ENCODE assay signal across 8 cellular contexts in the genomic region with DNA sequence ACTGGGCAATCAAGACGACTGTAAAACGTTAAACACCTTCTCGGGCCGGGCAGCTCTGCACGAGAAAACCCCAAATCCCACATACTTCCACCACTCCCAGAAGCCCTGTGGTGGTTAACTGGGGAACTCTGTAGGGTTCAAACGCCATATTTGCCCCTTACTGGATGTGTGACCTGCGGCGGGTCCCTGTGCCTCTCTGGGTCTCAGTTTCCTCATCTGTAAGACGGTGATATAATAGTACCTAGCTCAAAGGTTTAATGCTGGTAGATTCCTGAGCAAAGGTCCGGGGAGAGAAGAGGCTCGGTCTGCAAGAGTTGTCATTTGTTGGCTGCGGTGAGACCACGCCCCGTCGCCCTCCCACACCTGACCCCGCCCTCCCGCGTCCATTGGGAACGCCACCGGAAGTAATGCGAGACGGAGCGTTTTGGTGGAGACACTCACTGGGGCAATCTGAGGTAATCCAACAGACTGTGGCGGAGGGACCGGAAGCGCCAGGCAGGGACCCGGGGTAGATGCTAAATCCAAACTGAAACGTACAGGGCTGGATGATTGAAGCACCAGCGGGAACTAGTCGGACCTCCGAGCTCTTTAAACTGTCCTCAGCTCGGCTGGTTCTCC. TPM values are rescaled to one million over a fixed set of nuclear protein-coding genes. Genes with fewer than 3 reads are reported as not detected.
DNase-seq lines count a peak whose midpoint lies in the region; ATAC-seq and TF ChIP-seq lines count a peak whose summit lies in the region.

No MANE protein-coding gene starts in this region.

- H3K9me3 Mint-ChIP-seq in endodermal cell = no peaks in the 10 kb centered on the region

- no peak overlapping the region for H2AK5ac ChIP-seq in mesendoderm (ENCODE audit: low read length)

- 0 to 1% methylated on average over 22 to 32 of the region's 32 CpGs for WGBS in endodermal cell (ENCODE audit: insufficient coverage in 1 of 2, insufficient read length in 1 of 2), 2 experiments
- no CpG with 5 or more reads among the region's 32 CpGs for WGBS in mesendoderm (ENCODE audit: extremely low coverage, insufficient coverage, low lambda C conversion rate)

- H4K5ac ChIP-seq in mesendoderm (ENCODE audit: low read length) = no peak overlapping the region

- peaks cover 5% of the 10 kb centered on the region for H3K79me2 ChIP-seq in mesendoderm (ENCODE audit: control insufficient read depth, insufficient read depth, low read length)

- H3K9ac ChIP-seq in HUES48 (ENCODE audit: low read depth, low read length) (peak overlapping the region; percentile 90), NT2/D1 (ENCODE audit: insufficient read length, low read depth) (peak overlapping the region; percentile 98), endodermal cell (ENCODE audit: extremely low read depth, low read length, poor library complexity, severe bottlenecking) (peak overlapping the region; percentile 92), mesendoderm (ENCODE audit: low read length) (peak overlapping the region; percentile 97)

- DNase-seq in Caki2 (ENCODE audit: low read depth) (peak; percentile 94), NT2/D1 (ENCODE audit: low read depth, low spot score) (peak; percentile 99), endodermal cell (peak; percentile 100), mesendoderm (peak; percentile 99)
- peak; percentile 97 for DNase-seq in activated CD8-positive, alpha-beta memory T cell treated with anti-CD3 and anti-CD28 coated beads, Interleukin-2, amount 50 U/mL, for 24 hours (ENCODE audit: extremely low read depth)
- peak; percentile 98 for DNase-seq in stimulated activated CD8-positive, alpha-beta memory T cell treated with anti-CD3 and anti-CD28 coated beads, Interleukin-12 subunit alpha, Interleukin-12 subunit beta, amount 100 ng/mL, for 4 hours (ENCODE audit: low read depth)

- peak overlapping the region; percentile 96 for H3K4me3 Mint-ChIP-seq in endodermal cell

- H3K4ac ChIP-seq in mesendoderm (ENCODE audit: low read depth, low read length) = peak overlapping the region; percentile 95

- H3K4me1 ChIP-seq in HUES48 (ENCODE audit: control insufficient read depth, insufficient read depth, low read length) = peaks cover 7% of the 10 kb centered on the region; the same call in 1 of the 2 replicates
- H3K4me1 ChIP-seq in NT2/D1 (ENCODE audit: insufficient read depth, insufficient read length) = peaks cover 4% of the 10 kb centered on the region
- H3K4me1 ChIP-seq in endodermal cell (ENCODE audit: control insufficient read depth, insufficient read depth, low read length) = peaks cover 3% of the 10 kb centered on the region
- peaks cover 3% of the 10 kb centered on the region for H3K4me1 ChIP-seq in mesendoderm (ENCODE audit: control insufficient read depth, low read depth, low read length)

- H3K36me3 ChIP-seq in HUES48 (ENCODE audit: control insufficient read depth, insufficient read depth, low read length) = peaks cover 21% of the 10 kb centered on the region; the same call in 1 of the 2 replicates
- peaks cover 28% of the 10 kb centered on the region for H3K36me3 ChIP-seq in NT2/D1 (ENCODE audit: insufficient read depth, insufficient read length, low read length)
- peaks cover 14% of the 10 kb centered on the region for H3K36me3 ChIP-seq in endodermal cell (ENCODE audit: control insufficient read depth, insufficient read depth, low read length)
- peaks cover 1% of the 10 kb centered on the region for H3K36me3 ChIP-seq in mesendoderm (ENCODE audit: control insufficient read depth, insufficient read depth, low read length)

- H3K27ac ChIP-seq in HUES48 (ENCODE audit: low read depth, low read length) (peak overlapping the region; percentile 92), endodermal cell (ENCODE audit: low read depth, low read length) (peak overlapping the region; percentile 96), mesendoderm (ENCODE audit: low read depth, low read length) (peak overlapping the region; percentile 80)

- H3K36me3 Mint-ChIP-seq in endodermal cell (ENCODE audit: low read depth) = no peaks in the 10 kb centered on the region

- ATAC-seq in GM21423 (IDR thresholded peaks at IDR 0.05; ENCODE audit: unreplicated experiment) = peak; percentile 78

- peak overlapping the region; percentile 98 for H3K27ac Mint-ChIP-seq in endodermal cell

- in situ Hi-C loops in Caki2 (cut with HindIII; ENCODE audit: low pct_unique_long_range_greater_than_20kb, low sequenced_read_pairs) = no loop called here

- no peaks in the 10 kb centered on the region for H3K27me3 Mint-ChIP-seq in endodermal cell (ENCODE audit: insufficient read depth)

- peak overlapping the region; percentile 62 for H2BK120ac ChIP-seq in mesendoderm (ENCODE audit: low read depth, low read length)

- H3K4me2 ChIP-seq in mesendoderm (ENCODE audit: low read length) = peak overlapping the region; percentile 88

- peaks cover 13% of the 10 kb centered on the region for H3K4me1 Mint-ChIP-seq in endodermal cell

- peak overlapping the region; percentile 95 for H3K56ac ChIP-seq in mesendoderm (ENCODE audit: low read length)

- H3K23ac ChIP-seq in mesendoderm (ENCODE audit: low read length) = no peak overlapping the region

- no peak for TF ChIP-seq CTCF in endodermal cell (conservative IDR thresholded peaks at IDR 0.05)

- H3K9me3 ChIP-seq in HUES48 (ENCODE audit: control insufficient read depth, insufficient read depth, low read length) (no peaks in the 10 kb centered on the region), NT2/D1 (ENCODE audit: insufficient read depth, low read length) (no peaks in the 10 kb centered on the region), endodermal cell (ENCODE audit: control insufficient read depth, low read length) (no peaks in the 10 kb centered on the region)

- peak overlapping the region; percentile 92 for H3K4me3 ChIP-seq in HUES48 (ENCODE audit: low read depth, low read length)
- peak overlapping the region; percentile 99 for H3K4me3 ChIP-seq in NT2/D1 (ENCODE audit: insufficient read length, low read depth)
- peak overlapping the region; percentile 92 for H3K4me3 ChIP-seq in endodermal cell (ENCODE audit: low read length)
- peak overlapping the region; percentile 78 for H3K4me3 ChIP-seq in mesendoderm (ENCODE audit: low read length)

- peak overlapping the region; percentile 22 for H2BK15ac ChIP-seq in mesendoderm (replicated peaks; ENCODE audit: low read depth)

- H3K79me1 ChIP-seq in mesendoderm (ENCODE audit: low read length) = peaks cover 10% of the 10 kb centered on the region

- H3K27me3 ChIP-seq in HUES48 (ENCODE audit: control insufficient read depth, insufficient read depth, low read length) (no peaks in the 10 kb centered on the region), NT2/D1 (ENCODE audit: insufficient read depth, insufficient read length) (no peaks in the 10 kb centered on the region), endodermal cell (ENCODE audit: control insufficient read depth, insufficient read depth, low read length, poor library complexity, severe bottlenecking) (no peaks in the 10 kb centered on the region), mesendoderm (ENCODE audit: insufficient read depth, low read length, poor library complexity) (no peaks in the 10 kb centered on the region)

- peak overlapping the region; percentile 97 for H3K18ac ChIP-seq in mesendoderm (ENCODE audit: low read length)

- no peak overlapping the region for H4K8ac ChIP-seq in mesendoderm (ENCODE audit: low read depth, low read length)

- H2BK5ac ChIP-seq in mesendoderm (ENCODE audit: low read length) = peak overlapping the region; percentile 75

RNA-seq across cellular contexts. Expression of a gene that starts 0.7 kb away (rescaled TPM):
- total RNA-seq in Caki2 (2014; rRNA removed; shearing (Covaris generic); ENCODE audit: low replicate concordance) = 79.9 and 88.8 TPM in 2 replicates
- 10 to 100 TPM; 17.5 to 19.9 TPM for total RNA-seq in endodermal cell
- 8.8 TPM for polyA plus RNA-seq in endodermal cell (2013, experiment 1 of 2)
- 9.8 TPM for polyA plus RNA-seq in endodermal cell (2013, experiment 2 of 2)
- polyA plus RNA-seq in mesendoderm (2013, experiment 1 of 2) = 5.2 TPM
- 4.9 TPM for polyA plus RNA-seq in mesendoderm (2013, experiment 2 of 2)

RNA-seq across cellular contexts. Expression of a gene that starts 6.1 kb away (rescaled TPM):
- total RNA-seq in Caki2 (2014; rRNA removed; shearing (Covaris generic); ENCODE audit: low replicate concordance) = 443 and 486 TPM in 2 replicates
- total RNA-seq in endodermal cell = 100 to 1,000 TPM; 136 to 149 TPM
- 145 TPM for polyA plus RNA-seq in endodermal cell (2013, experiment 1 of 2)
- polyA plus RNA-seq in endodermal cell (2013, experiment 2 of 2) = 144 TPM
- 118 TPM for polyA plus RNA-seq in mesendoderm (2013, experiment 1 of 2)
- 115 TPM for polyA plus RNA-seq in mesendoderm (2013, experiment 2 of 2)

RNA-seq across cellular contexts. Expression of a gene that starts 8.1 kb away (rescaled TPM):
- 1.4 and 4.8 TPM in 2 replicates for total RNA-seq in Caki2 (2014; rRNA removed; shearing (Covaris generic); ENCODE audit: low replicate concordance)
- 1 to 10 TPM; 5.4 to 6.0 TPM for total RNA-seq in endodermal cell
- polyA plus RNA-seq in endodermal cell (2013, experiment 1 of 2) = 4.1 TPM
- polyA plus RNA-seq in endodermal cell (2013, experiment 2 of 2) = 4.3 TPM
- polyA plus RNA-seq in mesendoderm (2013, experiment 1 of 2) = 1.4 TPM
- polyA plus RNA-seq in mesendoderm (2013, experiment 2 of 2) = 1.2 TPM

Comparison
In these comparisons a context has a peak if more than half of its experiments do, and no peak if none do; other contexts are left out.
1. Peak in every context shown above with its lines: DNase-seq, ATAC-seq, H3K4me3 ChIP-seq and H3K27ac ChIP-seq.